ENCODE assay signal across 29 cellular contexts in the genomic region with DNA sequence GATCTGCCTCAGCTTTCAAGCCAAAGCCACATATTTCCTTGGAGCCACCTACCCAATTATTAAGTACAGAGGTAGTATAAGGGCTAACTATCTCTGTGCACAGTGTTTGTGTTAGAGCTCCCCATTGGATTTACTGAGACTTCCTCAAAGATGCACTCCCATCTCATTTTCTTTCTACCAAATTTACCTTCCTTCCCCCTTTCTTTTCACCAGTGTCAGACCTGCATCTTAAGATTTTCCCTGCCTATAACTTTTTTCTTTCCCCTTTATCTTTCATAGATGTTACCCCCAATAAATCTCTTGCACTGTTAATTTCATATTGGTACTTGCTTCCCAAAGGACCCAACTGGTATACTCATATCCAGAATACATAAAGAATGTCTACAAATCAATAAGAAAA.
"Had no signal": no experiment of that assay in that cellular context is flagged by ENCODE, and none has a peak within 500 bp of the region (broad histone marks: within the 10 kb centered on the region; RNA-seq: fewer than 3 reads in every experiment).

No MANE protein-coding gene starts in this region.

- H3K9me3 Mint-ChIP-seq: stimulated activated effector memory CD8-positive, alpha-beta T cell treated with anti-CD3 and anti-CD28 coated beads, Interleukin-12 subunit alpha, Interleukin-12 subunit beta, amount 100 ng/mL, for 72 hours had no signal

- DNase-seq: dermis blood vessel endothelial cell; effector memory CD4-positive, alpha-beta T cell; foreskin keratinocyte; heart left ventricle; kidney; mesenchymal stem cell; midbrain; naive thymus-derived CD8-positive, alpha-beta T cell; nephron progenitor cell; nucleus accumbens; ovary; posterior cingulate gyrus; psoas muscle; sigmoid colon; stimulated activated CD4-positive, alpha-beta T cell treated with anti-CD3 and anti-CD28 coated beads, Interleukin-2, amount 100 ng/mL, for 24 hours; stimulated activated CD4-positive, alpha-beta T cell treated with anti-CD3 and anti-CD28 coated beads, Interleukin-4, amount 100 ng/mL, for 24 hours; stimulated activated naive CD8-positive, alpha-beta T cell treated with anti-CD3 and anti-CD28 coated beads, Interleukin-15, amount 100 ng/mL, for 72 hours; transverse colon; upper lobe of right lung; uterus had no signal

- H3K36me3 Mint-ChIP-seq: naive thymus-derived CD8-positive, alpha-beta T cell had no signal

- H3K27ac ChIP-seq: coronary artery, esophagus muscularis mucosa, foreskin keratinocyte, gastroesophageal sphincter, heart left ventricle, hepatocyte, ovary, psoas muscle, sigmoid colon, suprapubic skin, transverse colon, upper lobe of right lung, uterus had no signal

- H3K4me3 Mint-ChIP-seq: naive thymus-derived CD8-positive, alpha-beta T cell; nephron progenitor cell; stimulated activated effector memory CD8-positive, alpha-beta T cell treated with anti-CD3 and anti-CD28 coated beads, Interleukin-12 subunit alpha, Interleukin-12 subunit beta, amount 100 ng/mL, for 72 hours; stimulated activated naive CD8-positive, alpha-beta T cell treated with anti-CD3 and anti-CD28 coated beads, Interleukin-15, amount 100 ng/mL, for 72 hours had no signal

- ATAC-seq: foreskin keratinocyte; gastroesophageal sphincter; heart left ventricle; left lobe of liver; naive thymus-derived CD8-positive, alpha-beta T cell; psoas muscle; right cardiac atrium; stimulated activated effector memory CD8-positive, alpha-beta T cell treated with anti-CD3 and anti-CD28 coated beads, Interleukin-12 subunit alpha, Interleukin-12 subunit beta, amount 100 ng/mL, for 72 hours; stimulated activated naive CD8-positive, alpha-beta T cell treated with anti-CD3 and anti-CD28 coated beads, Interleukin-15, amount 100 ng/mL, for 72 hours; upper lobe of right lung had no signal

- H2AFZ ChIP-seq: hepatocyte had no signal

- H3K79me2 ChIP-seq: hepatocyte had no signal

- H3K27me3 Mint-ChIP-seq: naive thymus-derived CD8-positive, alpha-beta T cell; stimulated activated naive CD8-positive, alpha-beta T cell treated with anti-CD3 and anti-CD28 coated beads, Interleukin-15, amount 100 ng/mL, for 72 hours had no signal

- H3K27ac Mint-ChIP-seq: nephron progenitor cell; stimulated activated effector memory CD8-positive, alpha-beta T cell treated with anti-CD3 and anti-CD28 coated beads, Interleukin-12 subunit alpha, Interleukin-12 subunit beta, amount 100 ng/mL, for 72 hours had no signal

- H3K4me2 ChIP-seq: hepatocyte had no signal

- H3K36me3 ChIP-seq: esophagus muscularis mucosa, gastroesophageal sphincter, heart left ventricle, ovary, sigmoid colon, suprapubic skin, transverse colon, upper lobe of right lung, uterus had no signal

- H3K4me3 ChIP-seq: coronary artery, esophagus muscularis mucosa, gastroesophageal sphincter, heart left ventricle, hepatocyte, lung, ovary, psoas muscle, sigmoid colon, suprapubic skin, transverse colon, upper lobe of right lung, uterus had no signal

- H3K9me3 ChIP-seq: esophagus muscularis mucosa, gastroesophageal sphincter, ovary, psoas muscle, sigmoid colon, suprapubic skin, transverse colon, upper lobe of right lung, uterus had no signal

- H3K27me3 ChIP-seq: esophagus muscularis mucosa, foreskin keratinocyte, gastroesophageal sphincter, heart left ventricle, hepatocyte, ovary, sigmoid colon, suprapubic skin, transverse colon, upper lobe of right lung, uterus had no signal

- H3K4me1 ChIP-seq: foreskin keratinocyte, psoas muscle, upper lobe of right lung, uterus had no signal
